8 cellular contexts compared by ENCODE assay signal in the genomic region with DNA sequence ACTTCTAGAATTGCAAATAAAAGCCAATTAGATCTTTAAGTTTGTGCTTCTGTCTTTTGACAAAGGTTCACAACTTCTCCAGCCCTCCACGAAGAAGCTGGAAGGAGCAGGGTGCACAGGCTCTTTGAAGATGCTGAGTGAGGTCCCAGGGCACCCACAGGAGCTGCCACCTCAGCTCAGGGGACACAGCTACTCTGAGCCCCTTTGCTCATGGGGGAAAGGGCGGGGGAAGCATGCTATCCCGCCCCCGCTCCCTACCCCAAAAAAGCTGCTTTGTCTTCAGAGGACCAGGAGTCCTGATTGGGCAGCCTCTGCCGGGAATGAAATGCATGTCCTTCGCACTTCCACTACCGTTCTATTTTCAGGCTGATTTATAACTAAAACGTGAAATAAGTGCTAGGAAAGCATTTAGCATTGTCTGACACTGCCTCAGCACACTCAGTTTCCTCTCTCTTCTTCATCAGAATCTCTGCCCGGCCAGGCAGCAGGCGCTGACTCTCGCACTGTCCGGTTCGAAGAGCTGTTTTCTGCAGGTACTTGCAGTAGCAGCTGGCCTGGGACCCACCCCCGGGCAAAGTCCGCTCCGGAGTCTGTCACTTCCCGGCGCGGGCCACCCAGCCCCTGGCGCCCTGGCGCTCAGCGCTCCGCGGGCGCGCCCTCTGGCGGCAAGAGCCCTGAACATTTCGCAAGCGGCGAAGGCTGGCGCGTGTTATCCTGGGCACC. TPM values are rescaled to one million over a fixed set of nuclear protein-coding genes. Genes with fewer than 3 reads are reported as not detected.
DNase-seq lines count a peak whose midpoint lies in the region; ATAC-seq, FAIRE-seq and TF ChIP-seq lines count a peak whose summit lies in the region.

No MANE protein-coding gene starts in this region.

- H3K27ac ChIP-seq in A549 (peak overlapping the region; percentile 51 to 59; a peak in 5 of 6 replicates), VCaP (peak overlapping the region; percentile 45; the same call in 1 of the 2 replicates), spleen (no peak overlapping the region)

- H3K4me1 ChIP-seq in A549 = peaks cover 26% of the 10 kb centered on the region
- peaks cover 3 to 14% (median 11%) of the 10 kb centered on the region in 6 donors for H3K4me1 ChIP-seq in spleen

- TF ChIP-seq RAD21 in A549 (conservative IDR thresholded peaks at IDR 0.05 in 1 of 2, IDR thresholded peaks at IDR 0.05 in 1 of 2) = peak; percentile 78 to 96

- TF ChIP-seq EP300 in A549 (IDR thresholded peaks at IDR 0.05) = no peak

- DNase-seq in A549 (ENCODE audit: low read depth in 1 of 2, low spot score in 1 of 2) (peak; percentile 90 to 91), NCI-H2107 treated with DMSO at 0.1 percent for 48 hours (lab: John Stamatoyannopoulos, UW; ENCODE audit: unreplicated experiment) (peak; percentile 7), T47D (ENCODE audit: low read depth in 1 of 2, low spot score in 1 of 2) (peak; percentile 58 to 86), iPS-NIHi11 (ENCODE audit: low spot score) (peak; percentile 95), spleen (peak; percentile 96)

- peak overlapping the region; percentile 33 for H3K4me3 ChIP-seq in A549
- peak overlapping the region in 5 of 8 donors; percentile 5 to 56 (median 21) for H3K4me3 ChIP-seq in spleen

- TF ChIP-seq CTCF in A549 (IDR thresholded peaks at IDR 0.05) (peak; percentile 99), VCaP (conservative IDR thresholded peaks at IDR 0.05) (peak; percentile 100), spleen (IDR thresholded peaks at IDR 0.05 in 8 of 11, conservative IDR thresholded peaks at IDR 0.05 in 3 of 11) (peak; percentile 60 to 93 (median 87))

- no peak for TF ChIP-seq POLR2A in A549 (IDR thresholded peaks at IDR 0.05; ENCODE audit: low read length)
- TF ChIP-seq POLR2A in spleen (IDR thresholded peaks at IDR 0.05) = no peak

- CTCF ChIA-PET in A549 (lab: Yijun Ruan, JAX) = interaction anchor here (0.6 to 7.5 kb wide), 48 partner anchors 10 to 544 kb away, joined by 3 to 79 read pairs (median 6); a partner anchor contains a TSS

- WGBS in A549 (ENCODE audit: missing lambda C conversion rate) = 7% methylated on average over 26 of the region's 32 CpGs
- 8 to 15% (median 10%) methylated on average over 18 to 32 of the region's 32 CpGs for WGBS in spleen, 5 donors

- peak; percentile 90 to 94 for ATAC-seq in A549
- ATAC-seq in GM18511 (IDR thresholded peaks at IDR 0.05; ENCODE audit: unreplicated experiment) = peak; percentile 96
- peak; percentile 94 for ATAC-seq in HG03045 (IDR thresholded peaks at IDR 0.05; ENCODE audit: unreplicated experiment)

- H3K4me2 ChIP-seq in A549 = peak overlapping the region; percentile 95

- H3K9me3 ChIP-seq in A549 (0 out of 3 replicates have a peak, but pooled peaks cover 2% of the 10 kb centered on the region), spleen (no peaks in the 10 kb centered on the region)

- peaks cover 0 to 31% (median 0%) of the 10 kb centered on the region in 7 donors for H3K27me3 ChIP-seq in spleen (replicated peaks in 1 of 7)

- no peaks in the 10 kb centered on the region for H3K36me3 ChIP-seq in spleen

- intact Hi-C loops in spleen (cut with DNase I; ENCODE audit: low total_unique reads) = no loop called here

- FAIRE-seq in A549 (lab: Jason Lieb, UNC) = peak; percentile 43

- in situ Hi-C loops in T47D (cut with HindIII; ENCODE audit: low pct_unique_long_range_greater_than_20kb, low sequenced_read_pairs) = no loop called here

- POLR2A ChIA-PET in A549 (lab: Yijun Ruan, JAX) = interaction anchor here (0.6 to 1.2 kb wide), 3 partner anchors 40 to 110 kb away, joined by 3 to 4 read pairs (median 4); a partner anchor contains a TSS

TF ChIP-seq in A549, 52 proteins besides CTCF, POLR2A, EP300 and RAD21 (continues in another document):
- TF ChIP-seq, protein P1, sequence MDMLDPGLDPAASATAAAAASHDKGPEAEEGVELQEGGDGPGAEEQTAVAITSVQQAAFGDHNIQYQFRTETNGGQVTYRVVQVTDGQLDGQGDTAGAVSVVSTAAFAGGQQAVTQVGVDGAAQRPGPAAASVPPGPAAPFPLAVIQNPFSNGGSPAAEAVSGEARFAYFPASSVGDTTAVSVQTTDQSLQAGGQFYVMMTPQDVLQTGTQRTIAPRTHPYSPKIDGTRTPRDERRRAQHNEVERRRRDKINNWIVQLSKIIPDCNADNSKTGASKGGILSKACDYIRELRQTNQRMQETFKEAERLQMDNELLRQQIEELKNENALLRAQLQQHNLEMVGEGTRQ (IDR thresholded peaks at IDR 0.05) = 0 out of 2 replicates have a peak, but pooled peaks have one; percentile 3
- TF ChIP-seq MAZ (IDR thresholded peaks at IDR 0.05; ENCODE audit: borderline replicate concordance, low read depth, low read length) (no peak), KDM1A (IDR thresholded peaks at IDR 0.05; ENCODE audit: low read depth) (no peak), CBX8 (IDR thresholded peaks at IDR 0.05) (no peak), JUNB (IDR thresholded peaks at IDR 0.05) (no peak), BHLHE40 (IDR thresholded peaks at IDR 0.05; ENCODE audit: low read depth, low read length) (no peak), JUN (IDR thresholded peaks at IDR 0.05) (peak in 1 of 2 experiments; percentile 50; a peak in 1 of 5 replicates), ESRRA (IDR thresholded peaks at IDR 0.05; ENCODE audit: borderline replicate concordance, low read length) (no peak), EHF (CRISPR knock-in tag; IDR thresholded peaks at IDR 0.05) (no peak), ZSCAN20 (CRISPR knock-in tag; IDR thresholded peaks at IDR 0.05) (no peak), ZC3H11A (IDR thresholded peaks at IDR 0.05) (no peak), KDM5A (IDR thresholded peaks at IDR 0.05) (no peak), MAFK (IDR thresholded peaks at IDR 0.05; ENCODE audit: partially characterized antibody) (peak; percentile 21), NPAS2 (CRISPR knock-in tag; IDR thresholded peaks at IDR 0.05; ENCODE audit: borderline replicate concordance) (no peak), CEBPB (IDR thresholded peaks at IDR 0.05) (peak; percentile 94 to 98), RCOR1 (IDR thresholded peaks at IDR 0.05; ENCODE audit: low read depth, low read length) (no peak), CBX2 (IDR thresholded peaks at IDR 0.05; ENCODE audit: borderline replicate concordance, low read depth) (no peak), SREBF2 (IDR thresholded peaks at IDR 0.05) (no peak), PHF8 (IDR thresholded peaks at IDR 0.05; ENCODE audit: borderline replicate concordance, low read depth) (no peak), NR3C1 (IDR thresholded peaks at IDR 0.05) (no peak), EHMT2 (IDR thresholded peaks at IDR 0.05; ENCODE audit: low read depth) (no peak), HDAC2 (IDR thresholded peaks at IDR 0.05) (no peak), NFE2L2 (conservative IDR thresholded peaks at IDR 0.05; ENCODE audit: low read length) (no peak), CHD4 (IDR thresholded peaks at IDR 0.05; ENCODE audit: borderline replicate concordance) (no peak)
- TF ChIP-seq, protein P2, sequence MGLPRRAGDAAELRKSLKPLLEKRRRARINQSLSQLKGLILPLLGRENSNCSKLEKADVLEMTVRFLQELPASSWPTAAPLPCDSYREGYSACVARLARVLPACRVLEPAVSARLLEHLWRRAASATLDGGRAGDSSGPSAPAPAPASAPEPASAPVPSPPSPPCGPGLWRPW (IDR thresholded peaks at IDR 0.05) = no peak
- TF ChIP-seq, protein P3, sequence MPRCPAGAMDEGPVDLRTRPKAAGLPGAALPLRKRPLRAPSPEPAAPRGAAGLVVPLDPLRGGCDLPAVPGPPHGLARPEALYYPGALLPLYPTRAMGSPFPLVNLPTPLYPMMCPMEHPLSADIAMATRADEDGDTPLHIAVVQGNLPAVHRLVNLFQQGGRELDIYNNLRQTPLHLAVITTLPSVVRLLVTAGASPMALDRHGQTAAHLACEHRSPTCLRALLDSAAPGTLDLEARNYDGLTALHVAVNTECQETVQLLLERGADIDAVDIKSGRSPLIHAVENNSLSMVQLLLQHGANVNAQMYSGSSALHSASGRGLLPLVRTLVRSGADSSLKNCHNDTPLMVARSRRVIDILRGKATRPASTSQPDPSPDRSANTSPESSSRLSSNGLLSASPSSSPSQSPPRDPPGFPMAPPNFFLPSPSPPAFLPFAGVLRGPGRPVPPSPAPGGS (IDR thresholded peaks at IDR 0.05) = no peak
- TF ChIP-seq, protein P4, sequence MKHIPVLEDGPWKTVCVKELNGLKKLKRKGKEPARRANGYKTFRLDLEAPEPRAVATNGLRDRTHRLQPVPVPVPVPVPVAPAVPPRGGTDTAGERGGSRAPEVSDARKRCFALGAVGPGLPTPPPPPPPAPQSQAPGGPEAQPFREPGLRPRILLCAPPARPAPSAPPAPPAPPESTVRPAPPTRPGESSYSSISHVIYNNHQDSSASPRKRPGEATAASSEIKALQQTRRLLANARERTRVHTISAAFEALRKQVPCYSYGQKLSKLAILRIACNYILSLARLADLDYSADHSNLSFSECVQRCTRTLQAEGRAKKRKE (CRISPR knock-in tag; IDR thresholded peaks at IDR 0.05; ENCODE audit: low read depth) = no peak
- TF ChIP-seq, protein P5, sequence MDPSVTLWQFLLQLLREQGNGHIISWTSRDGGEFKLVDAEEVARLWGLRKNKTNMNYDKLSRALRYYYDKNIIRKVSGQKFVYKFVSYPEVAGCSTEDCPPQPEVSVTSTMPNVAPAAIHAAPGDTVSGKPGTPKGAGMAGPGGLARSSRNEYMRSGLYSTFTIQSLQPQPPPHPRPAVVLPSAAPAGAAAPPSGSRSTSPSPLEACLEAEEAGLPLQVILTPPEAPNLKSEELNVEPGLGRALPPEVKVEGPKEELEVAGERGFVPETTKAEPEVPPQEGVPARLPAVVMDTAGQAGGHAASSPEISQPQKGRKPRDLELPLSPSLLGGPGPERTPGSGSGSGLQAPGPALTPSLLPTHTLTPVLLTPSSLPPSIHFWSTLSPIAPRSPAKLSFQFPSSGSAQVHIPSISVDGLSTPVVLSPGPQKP (IDR thresholded peaks at IDR 0.05; ENCODE audit: low read depth, low read length) = no peak

RNA-seq across cellular contexts. Expression of a gene that starts 45.5 kb away (rescaled TPM):
- 3.2 and 4.0 TPM in 2 replicates for polyA plus RNA-seq in A549 (2011; rRNA removed)
- 6.8 and 8.5 TPM in 2 replicates for polyA plus RNA-seq in A549 (2012; cell fraction: cytosol; rRNA removed)
- 18.2 and 22.8 TPM in 2 replicates for polyA plus RNA-seq in A549 (2012; cell fraction: nucleus; rRNA removed)
- 4.6 to 6.1 TPM (median 5.6 TPM) in 3 replicates for polyA plus RNA-seq in A549 (2017; fragmentation: RNase III; extraction: RNeasy Plus Mini Kit Qiagen cat#74134 plus additional on column Dnase treatment)
- polyA minus RNA-seq in A549 (2011; rRNA and poly(A)+ RNA removed) = 4.0 and 6.4 TPM in 2 replicates
- 1 to 10 TPM; 2.7 to 4.6 (median 4.0) TPM for total RNA-seq in spleen
- polyA plus RNA-seq in spleen = 1 to 10 TPM in 2 of 3 donors, under 1 TPM in 1; 1.00 to 2.4 (median 1.7) TPM

Comparison
In these comparisons a context has a peak if more than half of its experiments do, and no peak if none do; other contexts are left out.
1. DNase-seq: peak in every context shown above with its lines; median percentile 96 in spleen; 95 in iPS-NIHi11; 90 in A549; 72 in T47D; 7 in NCI-H2107 treated with DMSO at 0.1 percent for 48 hours.
2. H3K27ac ChIP-seq: peak in A549 (2 of 2) and VCaP (single experiment); none in spleen (0 of 8).
3. Peak in every context shown above with its lines, with median percentiles within 50 percentile points of each other: ATAC-seq and CTCF ChIP-seq.